In the genomic region with DNA sequence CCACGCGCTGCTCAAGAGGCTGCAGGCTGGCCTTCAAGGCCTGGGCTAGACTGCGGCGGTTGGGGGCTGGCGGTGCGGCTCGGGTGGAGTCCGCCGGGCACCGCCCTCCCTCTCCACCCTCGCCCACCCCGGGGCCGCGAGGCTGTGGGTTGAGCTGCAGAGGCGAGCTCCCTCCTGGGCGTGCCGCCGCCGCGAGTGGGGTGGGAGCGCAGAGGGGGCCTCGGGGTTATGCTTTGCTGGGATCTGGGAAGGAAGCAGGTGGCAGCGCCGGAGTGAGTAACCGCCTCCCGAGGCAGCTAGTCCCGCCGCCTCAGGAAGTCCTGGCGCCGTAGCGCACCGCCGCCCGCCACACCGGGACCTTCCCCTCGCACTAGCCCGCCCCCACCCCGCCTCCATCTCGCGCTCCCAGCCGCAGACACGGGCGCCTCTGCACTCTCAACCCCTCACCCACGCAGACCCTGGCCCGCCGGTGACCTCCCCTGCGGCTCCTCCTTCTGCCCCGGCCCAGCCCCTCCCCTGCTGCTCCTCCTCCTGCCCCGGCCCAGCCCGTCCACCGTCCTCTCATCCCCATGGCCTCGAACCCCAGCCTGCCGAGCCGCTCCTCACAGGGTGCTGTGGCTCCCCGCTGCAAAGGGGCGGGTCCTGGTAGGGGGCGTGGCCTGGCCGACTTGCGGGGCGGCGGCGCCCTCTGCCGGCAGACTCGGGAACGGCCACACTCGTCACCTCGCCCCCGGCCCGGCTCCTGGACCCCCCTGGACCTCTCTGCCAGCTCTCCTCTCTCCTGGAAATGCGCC, we compare ENCODE assay signal across 8 cellular contexts. TPM values are rescaled to one million over a fixed set of nuclear protein-coding genes. Genes with fewer than 3 reads are reported as not detected.
DNase-seq lines count a peak whose midpoint lies in the region; ATAC-seq and TF ChIP-seq lines count a peak whose summit lies in the region.

No MANE protein-coding gene starts in this region.

- peak overlapping the region; percentile 75 for H3K4me3 Mint-ChIP-seq in Calu3 (ENCODE audit: low read depth, unreplicated experiment)

- no peak overlapping the region for H3K27ac Mint-ChIP-seq in Calu3 (ENCODE audit: unreplicated experiment)

- BruUV-seq in Calu3 (replicated peaks; lab: Mats Ljungman, UMichigan): no TSS peak

- POLR2A ChIA-PET in HEK293T (lab: Yijun Ruan, JAX): interaction anchor here (0.8 to 3.8 kb wide), 8 partner anchors 13 to 62 kb away, joined by 3 to 15 read pairs (median 5); partner anchors contain the start of genes ATG101 and NR4A1

- H3K27me3 Mint-ChIP-seq in Calu3 (ENCODE audit: unreplicated experiment): no peaks in the 10 kb centered on the region

- peak; percentile 78 for ATAC-seq in left lobe of liver
- ATAC-seq in HG03565 (IDR thresholded peaks at IDR 0.05; ENCODE audit: unreplicated experiment): no peak

- H3K4me1 Mint-ChIP-seq in Calu3 (ENCODE audit: low read depth, unreplicated experiment): peaks cover 40% of the 10 kb centered on the region

- peak overlapping the region; percentile 56 for H3K4me3 ChIP-seq in choroid plexus epithelial cell (ENCODE audit: low read depth, low read length)

- peak; percentile 83 for TF ChIP-seq CTCF in Calu3 (IDR thresholded peaks at IDR 0.05; ENCODE audit: unreplicated experiment)
- peak; percentile 72 for TF ChIP-seq CTCF in choroid plexus epithelial cell (conservative IDR thresholded peaks at IDR 0.05; ENCODE audit: low read depth, low read length)

- DNase-seq in Calu3 (peak; percentile 86), HEK293T (ENCODE audit: extremely low spot score) (peak; percentile 87), NCI-H2196 treated with DMSO at 0.1 percent for 48 hours (lab: John Stamatoyannopoulos, UW; ENCODE audit: unreplicated experiment) (peak; percentile 57), choroid plexus epithelial cell (ENCODE audit: low read depth) (peak; percentile 70), left lobe of liver (ENCODE audit: low spot score) (peak; percentile 88)
- peak; percentile 93 to 95 for DNase-seq in activated CD4-positive, alpha-beta T cell treated with anti-CD3 and anti-CD28 coated beads for 24 hours (ENCODE audit: low read depth in 2 of 2)
- DNase-seq in stimulated activated CD4-positive, alpha-beta T cell treated with anti-CD3 and anti-CD28 coated beads, Interleukin-2, amount 100 ng/mL, for 4 hours (ENCODE audit: low read depth): peak; percentile 85

- H3K9me3 Mint-ChIP-seq in Calu3 (ENCODE audit: low read depth, unreplicated experiment): no peaks in the 10 kb centered on the region

- CTCF ChIA-PET in Calu3 (lab: Charles Lee) (interaction anchor here (0.7 to 6.1 kb wide), 9 partner anchors 9 to 739 kb away, joined by 3 to 73 read pairs (median 4); partner anchors contain the start of gene TAMALIN), HEK293T (lab: Yijun Ruan, JAX) (interaction anchor here (0.5 to 9.7 kb wide), 25 partner anchors 9 to 1325 kb away, joined by 3 to 99 read pairs (median 4); partner anchors contain the start of gene ATG101)

- intact Hi-C loops in Calu3 (cut with micrococcal nuclease; ENCODE audit: unreplicated experiment): no loop called here

- peaks cover 18% of the 10 kb centered on the region for H3K36me3 Mint-ChIP-seq in Calu3 (ENCODE audit: insufficient read depth, unreplicated experiment)

TF ChIP-seq in HEK293T, 16 proteins besides CTCF, POLR2A, EP300 and RAD21:
- TF ChIP-seq, protein P1, sequence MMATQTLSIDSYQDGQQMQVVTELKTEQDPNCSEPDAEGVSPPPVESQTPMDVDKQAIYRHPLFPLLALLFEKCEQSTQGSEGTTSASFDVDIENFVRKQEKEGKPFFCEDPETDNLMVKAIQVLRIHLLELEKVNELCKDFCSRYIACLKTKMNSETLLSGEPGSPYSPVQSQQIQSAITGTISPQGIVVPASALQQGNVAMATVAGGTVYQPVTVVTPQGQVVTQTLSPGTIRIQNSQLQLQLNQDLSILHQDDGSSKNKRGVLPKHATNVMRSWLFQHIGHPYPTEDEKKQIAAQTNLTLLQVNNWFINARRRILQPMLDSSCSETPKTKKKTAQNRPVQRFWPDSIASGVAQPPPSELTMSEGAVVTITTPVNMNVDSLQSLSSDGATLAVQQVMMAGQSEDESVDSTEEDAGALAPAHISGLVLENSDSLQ (IDR thresholded peaks at IDR 0.05): no peak
- TF ChIP-seq SP1 (IDR thresholded peaks at IDR 0.05) (no peak), SUZ12 (IDR thresholded peaks at IDR 0.05) (no peak), TARDBP (IDR thresholded peaks at IDR 0.05) (no peak), FOXK2 (IDR thresholded peaks at IDR 0.05) (no peak), ARNT (IDR thresholded peaks at IDR 0.05) (no peak), CTBP1 (IDR thresholded peaks at IDR 0.05; ENCODE audit: borderline replicate concordance) (no peak), L3MBTL2 (conservative IDR thresholded peaks at IDR 0.05) (no peak; the same call in 1 of the 2 replicates), ZNF384 (IDR thresholded peaks at IDR 0.05) (no peak), HDGF (IDR thresholded peaks at IDR 0.05; ENCODE audit: borderline replicate concordance) (no peak), BHLHE40 (IDR thresholded peaks at IDR 0.05; ENCODE audit: borderline replicate concordance) (no peak), FOXA1 (IDR thresholded peaks at IDR 0.05) (no peak), LEF1 (IDR thresholded peaks at IDR 0.05; ENCODE audit: borderline replicate concordance) (no peak), NFRKB (IDR thresholded peaks at IDR 0.05) (no peak), FOXM1 (IDR thresholded peaks at IDR 0.05; ENCODE audit: borderline replicate concordance) (no peak), ELF4 (IDR thresholded peaks at IDR 0.05) (no peak)

RNA-seq across cellular contexts. Expression of gene TAMALIN, which starts 16.6 kb away (rescaled TPM):
- total RNA-seq in Calu3 (2022): 0.34 TPM in 1 of 2 replicates, not detected in the other
- total RNA-seq in left lobe of liver: 5.5 TPM

RNA-seq across cellular contexts. Expression of gene NR4A1, which starts 27.9 kb away (rescaled TPM):
- 18.0 and 18.9 TPM in 2 replicates for total RNA-seq in Calu3 (2022)
- 5.4 TPM for total RNA-seq in left lobe of liver

RNA-seq across cellular contexts. Expression of gene ATG101, which starts 46.4 kb away (rescaled TPM):
- total RNA-seq in Calu3 (2022) (32.8 and 35.0 TPM in 2 replicates), left lobe of liver (18.0 TPM)

RNA-seq across cellular contexts. Expression of gene SMIM41, which starts 56.1 kb away (rescaled TPM):
- total RNA-seq in Calu3 (2022): not detected in 2 replicates
- total RNA-seq in left lobe of liver: not detected
